In the genomic region with DNA sequence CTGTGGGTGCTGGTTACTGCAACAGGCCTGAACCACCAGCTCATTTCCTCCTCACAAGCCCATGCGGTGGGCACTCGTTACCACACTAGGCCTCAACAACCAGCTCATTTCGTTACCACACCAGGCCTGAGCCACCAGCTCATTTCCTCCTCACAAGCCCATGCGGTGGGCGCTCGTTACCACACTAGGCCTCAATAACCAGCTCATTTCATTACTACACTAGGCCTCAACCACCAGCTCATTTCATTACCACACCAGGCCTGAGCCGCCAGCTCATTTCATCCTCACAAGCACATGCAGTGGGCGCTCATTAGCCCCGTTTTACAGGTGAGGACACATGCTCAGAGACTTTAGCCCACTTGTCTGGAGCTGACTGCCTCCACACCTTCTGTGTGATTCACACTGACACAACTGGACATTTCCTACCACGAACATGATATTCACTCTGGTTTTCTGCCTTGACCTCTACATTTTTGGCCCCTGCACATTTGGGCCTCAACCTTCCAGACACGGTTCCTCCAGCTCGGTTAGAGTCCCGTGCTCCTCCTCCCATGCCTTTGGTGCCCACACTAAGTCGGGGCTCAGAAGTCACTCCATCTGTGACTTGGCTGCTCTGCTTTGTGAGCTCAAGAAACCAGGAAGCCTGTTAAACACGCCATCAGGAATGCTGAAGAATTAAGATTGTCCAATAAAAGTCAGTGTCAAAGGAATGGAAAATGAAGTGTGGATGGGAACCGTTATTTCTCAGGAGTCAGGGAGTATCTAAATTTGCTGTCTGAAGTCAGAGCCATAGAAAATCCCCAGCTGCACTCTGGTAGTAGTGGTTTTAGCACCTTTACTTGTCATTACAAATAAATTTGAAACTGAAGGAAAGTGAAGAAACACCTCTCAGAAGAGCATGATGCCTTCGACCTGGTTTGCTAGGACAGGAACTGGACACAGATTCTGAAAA, we compare ENCODE assay signal across 8 cellular contexts. TPM values are rescaled to one million over a fixed set of nuclear protein-coding genes. Genes with fewer than 3 reads are reported as not detected.
A peak's percentile ranks its signal among the peaks of the same experiment; 100 is the strongest.
DNase-seq lines count a peak whose midpoint lies in the region; ATAC-seq lines count a peak whose summit lies in the region.

No MANE protein-coding gene starts in this region.

- no peaks in the 10 kb centered on the region for H3K9me3 ChIP-seq in T-helper 17 cell (ENCODE audit: control insufficient read depth, low read length, poor library complexity, severe bottlenecking)

- H3K9me3 Mint-ChIP-seq in stimulated activated naive CD8-positive, alpha-beta T cell treated with anti-CD3 and anti-CD28 coated beads, Interleukin-15, amount 100 ng/mL, for 72 hours = peaks cover 0 to 8% of the 10 kb centered on the region in 2 donors

- peak in 2 of 3 donors; percentile 6 to 9 for DNase-seq in T-helper 17 cell
- DNase-seq in effector CD4-positive, alpha-beta T cell = peak; percentile 19
- peak; percentile 54 to 90 for DNase-seq in stimulated activated naive CD8-positive, alpha-beta T cell treated with anti-CD3 and anti-CD28 coated beads, Interleukin-15, amount 100 ng/mL, for 72 hours
- no peak for DNase-seq in NCI-H2081 (lab: John Stamatoyannopoulos, UW)
- no peak for DNase-seq in globus pallidus (ENCODE audit: low spot score)
- no peak for DNase-seq in occipital lobe (lab: John Stamatoyannopoulos, UW)

- peaks cover 3% of the 10 kb centered on the region for H3K36me3 Mint-ChIP-seq in T-helper 17 cell (ENCODE audit: low read depth)

- H3K27ac Mint-ChIP-seq in T-helper 17 cell = peak overlapping the region; percentile 84
- peak overlapping the region; percentile 51 to 76 for H3K27ac Mint-ChIP-seq in stimulated activated naive CD8-positive, alpha-beta T cell treated with anti-CD3 and anti-CD28 coated beads, Interleukin-15, amount 100 ng/mL, for 72 hours

- H3K4me3 Mint-ChIP-seq in T-helper 17 cell = peak overlapping the region; percentile 65
- peak overlapping the region; percentile 19 to 41 for H3K4me3 Mint-ChIP-seq in stimulated activated naive CD8-positive, alpha-beta T cell treated with anti-CD3 and anti-CD28 coated beads, Interleukin-15, amount 100 ng/mL, for 72 hours

- H3K27me3 Mint-ChIP-seq in T-helper 17 cell = peaks cover 4% of the 10 kb centered on the region
- H3K27me3 Mint-ChIP-seq in stimulated activated naive CD8-positive, alpha-beta T cell treated with anti-CD3 and anti-CD28 coated beads, Interleukin-15, amount 100 ng/mL, for 72 hours = peaks cover 19% of the 10 kb centered on the region

- ATAC-seq in GM18511 (IDR thresholded peaks at IDR 0.05; ENCODE audit: unreplicated experiment) (peak; percentile 87), HG02759 (IDR thresholded peaks at IDR 0.05; ENCODE audit: unreplicated experiment) (peak; percentile 92), T-helper 17 cell (peak; percentile 91)
- ATAC-seq in stimulated activated naive CD8-positive, alpha-beta T cell treated with anti-CD3 and anti-CD28 coated beads, Interleukin-15, amount 100 ng/mL, for 72 hours = peak; percentile 95

- peaks cover 19% of the 10 kb centered on the region for H3K4me1 Mint-ChIP-seq in T-helper 17 cell
- peaks cover 23% of the 10 kb centered on the region for H3K4me1 Mint-ChIP-seq in stimulated activated naive CD8-positive, alpha-beta T cell treated with anti-CD3 and anti-CD28 coated beads, Interleukin-15, amount 100 ng/mL, for 72 hours

RNA-seq across cellular contexts. Expression of gene LANCL2, which starts 55.8 kb away (rescaled TPM):
- total RNA-seq in T-helper 17 cell (10 to 100 TPM in 1 of 2 donors, 1 to 10 TPM in 1; 6.6 to 11.0 TPM), occipital lobe (40.2 TPM)

Comparison
In these comparisons a context has a peak if more than half of its experiments do, and no peak if none do; other contexts are left out.
1. DNase-seq: peak in T-helper 17 cell (2 of 3), effector CD4-positive, alpha-beta T cell (single experiment) and stimulated activated naive CD8-positive, alpha-beta T cell treated with anti-CD3 and anti-CD28 coated beads, Interleukin-15, amount 100 ng/mL, for 72 hours (2 of 2); none in NCI-H2081 (0 of 2), globus pallidus (single experiment) and occipital lobe (single experiment).
2. Peak in every context shown above with its lines, with median percentiles within 50 percentile points of each other: ATAC-seq.